17 cellular contexts compared by ENCODE assay signal in genomic region chr3:123084192-123084591, GRCh38. TPM values are rescaled to one million over a fixed set of nuclear protein-coding genes. Genes with fewer than 3 reads are reported as not detected.
DNase-seq lines count a peak whose midpoint lies in the region; ATAC-seq and TF ChIP-seq lines count a peak whose summit lies in the region.
"Had no signal": no experiment of that assay in that cellular context is flagged by ENCODE, and none has a peak within 500 bp of the region (broad histone marks: within the 10 kb centered on the region; RNA-seq: fewer than 3 reads in every experiment).

No MANE protein-coding gene starts in this region.

- no peaks in the 10 kb centered on the region for H3K9me3 ChIP-seq in tibial artery
- H3K9me3 ChIP-seq: colonic mucosa, tibial nerve had no signal

- intact Hi-C loops in tibial artery (cut with DNase I; ENCODE audit: low total_unique reads) = no loop called here

- H3K4me3 ChIP-seq in tibial artery = no peak overlapping the region
- H3K4me3 ChIP-seq: colonic mucosa, tibial nerve had no signal

- ATAC-seq in activated T-cell treated with anti-CD3 and anti-CD28 coated beads, Interleukin-2, amount 50 U/mL, for 72 hours (replicated peaks in 1 of 2) = no peak
- ATAC-seq in GM21515 (IDR thresholded peaks at IDR 0.05; ENCODE audit: unreplicated experiment) = no peak
- ATAC-seq: HCT116 had no signal

- no peaks in the 10 kb centered on the region for H3K9me3 Mint-ChIP-seq in endothelial cell (ENCODE audit: unreplicated experiment)
- no peaks in the 10 kb centered on the region for H3K9me3 Mint-ChIP-seq in activated T-cell treated with anti-CD3 and anti-CD28 coated beads, Interleukin-2, amount 50 U/mL, for 72 hours
- H3K9me3 Mint-ChIP-seq: activated naive CD8-positive, alpha-beta T cell treated with anti-CD3 and anti-CD28 coated beads for 36 hours; CD8-positive, alpha-beta memory T cell; natural killer cell treated with Interleukin-12 subunit alpha and Interleukin-12 subunit beta and Interleukin-15 and Interleukin-18, amount 100 ng/mL, for 72 hours had no signal

- TF ChIP-seq CTCF in endothelial cell (IDR thresholded peaks at IDR 0.05; ENCODE audit: unreplicated experiment) (no peak), tibial artery (IDR thresholded peaks at IDR 0.05) (no peak)

- peak overlapping the region; percentile 38 for H3K4me3 Mint-ChIP-seq in endothelial cell (ENCODE audit: unreplicated experiment)
- H3K4me3 Mint-ChIP-seq in activated T-cell treated with anti-CD3 and anti-CD28 coated beads, Interleukin-2, amount 50 U/mL, for 72 hours = no peak overlapping the region
- H3K4me3 Mint-ChIP-seq: activated naive CD8-positive, alpha-beta T cell treated with anti-CD3 and anti-CD28 coated beads for 36 hours; CD8-positive, alpha-beta memory T cell; natural killer cell treated with Interleukin-12 subunit alpha and Interleukin-12 subunit beta and Interleukin-15 and Interleukin-18, amount 100 ng/mL, for 72 hours had no signal

- H3K27me3 Mint-ChIP-seq in endothelial cell (ENCODE audit: unreplicated experiment) = peaks cover 10% of the 10 kb centered on the region
- no peaks in the 10 kb centered on the region for H3K27me3 Mint-ChIP-seq in activated T-cell treated with anti-CD3 and anti-CD28 coated beads, Interleukin-2, amount 50 U/mL, for 72 hours (ENCODE audit: low read depth)
- H3K27me3 Mint-ChIP-seq: activated naive CD8-positive, alpha-beta T cell treated with anti-CD3 and anti-CD28 coated beads for 36 hours; CD8-positive, alpha-beta memory T cell had no signal

- H3K27ac Mint-ChIP-seq in endothelial cell (ENCODE audit: unreplicated experiment) = no peak overlapping the region
- H3K27ac Mint-ChIP-seq in activated T-cell treated with anti-CD3 and anti-CD28 coated beads, Interleukin-2, amount 50 U/mL, for 72 hours = no peak overlapping the region
- H3K27ac Mint-ChIP-seq: activated naive CD8-positive, alpha-beta T cell treated with anti-CD3 and anti-CD28 coated beads for 36 hours; natural killer cell treated with Interleukin-12 subunit alpha and Interleukin-12 subunit beta and Interleukin-15 and Interleukin-18, amount 100 ng/mL, for 72 hours had no signal

- peaks cover 3% of the 10 kb centered on the region for H3K36me3 Mint-ChIP-seq in endothelial cell (ENCODE audit: low read depth, unreplicated experiment)
- no peaks in the 10 kb centered on the region for H3K36me3 Mint-ChIP-seq in activated T-cell treated with anti-CD3 and anti-CD28 coated beads, Interleukin-2, amount 50 U/mL, for 72 hours (ENCODE audit: insufficient read depth in 2 of 2)
- H3K36me3 Mint-ChIP-seq: natural killer cell treated with Interleukin-12 subunit alpha and Interleukin-12 subunit beta and Interleukin-15 and Interleukin-18, amount 100 ng/mL, for 72 hours had no signal

- peak; percentile 54 for DNase-seq in NCI-H82 (lab: John Stamatoyannopoulos, UW)
- no peak for DNase-seq in NCI-H82 treated with DMSO at 0.1 percent for 48 hours (lab: John Stamatoyannopoulos, UW; ENCODE audit: unreplicated experiment)
- DNase-seq in endothelial cell (ENCODE audit: low spot score) = no peak
- DNase-seq in mesenteric fat pad (ENCODE audit: low spot score) = peak; percentile 79
- DNase-seq in tibial artery = peak in 1 of 2 donors; percentile 24
- no peak for DNase-seq in activated T-cell treated with anti-CD3 and anti-CD28 coated beads, Interleukin-2, amount 50 U/mL, for 72 hours
- no peak for DNase-seq in mucosa of gallbladder (ENCODE audit: low spot score)
- DNase-seq: activated naive CD8-positive, alpha-beta T cell treated with anti-CD3 and anti-CD28 coated beads for 36 hours; CD8-positive, alpha-beta memory T cell; colonic mucosa; NCI-H524 treated with DMSO at 0.1 percent for 48 hours; stimulated activated CD4-positive, alpha-beta T cell treated with anti-CD3 and anti-CD28 coated beads, Interleukin-12 subunit alpha, Interleukin-12 subunit beta, amount 100 ng/mL, for 4 hours had no signal

- H3K27me3 ChIP-seq in tibial artery = no peaks in the 10 kb centered on the region
- H3K27me3 ChIP-seq: colonic mucosa, tibial nerve had no signal

- no peaks in the 10 kb centered on the region for H3K36me3 ChIP-seq in tibial artery
- H3K36me3 ChIP-seq: colonic mucosa, tibial nerve had no signal

- peaks cover 39% of the 10 kb centered on the region for H3K4me1 Mint-ChIP-seq in endothelial cell (ENCODE audit: unreplicated experiment)
- H3K4me1 Mint-ChIP-seq in activated T-cell treated with anti-CD3 and anti-CD28 coated beads, Interleukin-2, amount 50 U/mL, for 72 hours (ENCODE audit: low read depth) = peaks cover 36% of the 10 kb centered on the region

- H3K4me1 ChIP-seq in tibial artery = peaks cover 0 to 91% (median 57%) of the 10 kb centered on the region in 4 donors
- H3K4me1 ChIP-seq: colonic mucosa had no signal

- peak overlapping the region; percentile 55 to 65 for H3K27ac ChIP-seq in tibial artery
- H3K27ac ChIP-seq: colonic mucosa had no signal

RNA-seq across cellular contexts. Expression of gene PDIA5, which starts 17.4 kb away (rescaled TPM):
- 32.8 TPM for total RNA-seq in endothelial cell (ENCODE audit: unreplicated experiment)
- 17.4 TPM for total RNA-seq in mesenteric fat pad
- total RNA-seq in activated T-cell treated with anti-CD3 and anti-CD28 coated beads, Interleukin-2, amount 50 U/mL, for 72 hours = 10 to 100 TPM in 1 of 2 donors, 1 to 10 TPM in 1; 9.6 to 16.2 TPM
- 49.3 TPM for total RNA-seq in mucosa of gallbladder

RNA-seq across cellular contexts. Expression of gene SEMA5B, which starts 56.6 kb away (rescaled TPM):
- total RNA-seq in endothelial cell (ENCODE audit: unreplicated experiment) = 1.1 TPM
- total RNA-seq in mesenteric fat pad = not detected
- total RNA-seq in activated T-cell treated with anti-CD3 and anti-CD28 coated beads, Interleukin-2, amount 50 U/mL, for 72 hours = not detected
- 1.7 TPM for total RNA-seq in mucosa of gallbladder
- total RNA-seq: activated naive CD8-positive, alpha-beta T cell treated with anti-CD3 and anti-CD28 coated beads for 36 hours; CD8-positive, alpha-beta memory T cell; HT-29; natural killer cell treated with Interleukin-12 subunit alpha and Interleukin-12 subunit beta and Interleukin-15 and Interleukin-18, amount 100 ng/mL, for 72 hours had no signal

Comparison
In these comparisons a context has a peak if more than half of its experiments do, and no peak if none do; other contexts are left out.
1. DNase-seq: peak in NCI-H82 (single experiment) and mesenteric fat pad (single experiment); none in NCI-H82 treated with DMSO at 0.1 percent for 48 hours (single experiment), endothelial cell (single experiment), activated T-cell treated with anti-CD3 and anti-CD28 coated beads, Interleukin-2, amount 50 U/mL, for 72 hours (0 of 2) and mucosa of gallbladder (single experiment).